Comparison of ENCODE assay signal across 1 cellular context in the genomic region with DNA sequence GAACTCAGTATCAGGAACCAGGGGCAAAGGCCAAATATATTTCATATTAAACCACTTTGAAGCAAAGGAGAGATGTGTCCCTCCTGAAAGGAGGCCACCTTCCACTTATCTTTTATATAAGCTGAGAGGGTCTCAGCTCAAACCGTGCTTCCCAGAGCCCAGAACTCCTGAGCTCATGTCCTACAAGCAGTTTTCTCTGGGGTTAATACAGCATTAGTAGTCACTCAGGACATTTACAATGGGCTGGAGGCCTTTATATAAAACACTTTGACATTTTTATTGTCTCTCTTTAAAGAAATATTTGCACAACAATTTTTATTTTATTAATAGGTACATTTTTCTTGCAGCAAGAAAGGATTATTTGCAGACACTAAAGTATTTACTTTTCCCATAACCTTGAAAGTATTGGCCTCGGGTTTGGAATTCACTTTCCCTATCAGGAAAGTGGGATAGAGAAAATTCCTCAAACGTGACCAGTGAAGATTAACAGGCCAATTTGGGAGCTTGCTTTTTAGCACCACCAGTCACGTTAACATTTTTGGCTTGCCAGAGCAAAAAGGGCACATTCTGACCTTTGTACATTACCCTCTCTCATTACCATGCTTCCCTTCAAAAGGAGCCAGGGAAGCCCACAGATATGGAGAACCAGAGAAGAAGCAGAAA.
TF ChIP-seq lines count a peak whose summit lies in the region.

No MANE protein-coding gene starts in this region.

TF ChIP-seq in HepG2, 621 proteins besides CTCF, POLR2A, EP300 and RAD21 (continued from another document and continues in another):
- TF ChIP-seq SIX1 (CRISPR knock-in tag; IDR thresholded peaks at IDR 0.05; ENCODE audit: borderline replicate concordance) (0 out of 2 replicates have a peak, but pooled peaks have one; percentile 12), ZNF460 (CRISPR knock-in tag; IDR thresholded peaks at IDR 0.05; ENCODE audit: borderline replicate concordance) (no peak), MXD1 (CRISPR knock-in tag; IDR thresholded peaks at IDR 0.05) (no peak), CEBPB (IDR thresholded peaks at IDR 0.05; ENCODE audit: borderline replicate concordance, low read depth, low read length) (no peak), NR2F6 (IDR thresholded peaks at IDR 0.05) (peak; percentile 58), NR2F6 (CRISPR knock-in tag; IDR thresholded peaks at IDR 0.05) (peak; percentile 70; the same call in 1 of the 2 replicates), AGO2 (optimal IDR thresholded peaks at IDR 0.05; ENCODE audit: low read depth, low read length) (no peak), RARA (CRISPR knock-in tag; IDR thresholded peaks at IDR 0.05) (peak; percentile 56), HES4 (CRISPR knock-in tag; IDR thresholded peaks at IDR 0.05; ENCODE audit: borderline replicate concordance) (no peak), ZFP36 (IDR thresholded peaks at IDR 0.05; ENCODE audit: borderline replicate concordance, low read depth, low read length, partially characterized antibody) (no peak), HIVEP1 (CRISPR knock-in tag; IDR thresholded peaks at IDR 0.05) (no peak), ZSCAN5A (CRISPR knock-in tag; IDR thresholded peaks at IDR 0.05; ENCODE audit: borderline replicate concordance) (no peak), RCOR2 (CRISPR knock-in tag; IDR thresholded peaks at IDR 0.05) (peak; percentile 30; the same call in 1 of the 2 replicates), SMAD3 (CRISPR knock-in tag; IDR thresholded peaks at IDR 0.05) (no peak), IRF2 (CRISPR knock-in tag; IDR thresholded peaks at IDR 0.05) (peak; percentile 43; the same call in 1 of the 2 replicates), ZNF563 (CRISPR knock-in tag; IDR thresholded peaks at IDR 0.05) (no peak), ZNF235 (CRISPR knock-in tag; IDR thresholded peaks at IDR 0.05; ENCODE audit: borderline replicate concordance) (no peak), SMARCC2 (IDR thresholded peaks at IDR 0.05) (no peak), TRIM24 (CRISPR knock-in tag; IDR thresholded peaks at IDR 0.05) (no peak), ZNF607 (CRISPR knock-in tag; IDR thresholded peaks at IDR 0.05; ENCODE audit: borderline replicate concordance) (no peak), PRDM15 (CRISPR knock-in tag; IDR thresholded peaks at IDR 0.05) (no peak), ZBTB3 (CRISPR knock-in tag; IDR thresholded peaks at IDR 0.05; ENCODE audit: borderline replicate concordance, low read depth) (no peak), SKI (IDR thresholded peaks at IDR 0.05; ENCODE audit: partially characterized antibody) (no peak), SPEN (CRISPR knock-in tag; IDR thresholded peaks at IDR 0.05; ENCODE audit: low read depth) (no peak), ERF (CRISPR knock-in tag; IDR thresholded peaks at IDR 0.05) (no peak), ZNF772 (CRISPR knock-in tag; IDR thresholded peaks at IDR 0.05) (no peak), ZNF138 (CRISPR knock-in tag; IDR thresholded peaks at IDR 0.05; ENCODE audit: low read depth) (no peak), ZNF83 (CRISPR knock-in tag; IDR thresholded peaks at IDR 0.05; ENCODE audit: borderline replicate concordance) (no peak), ISL2 (CRISPR knock-in tag; IDR thresholded peaks at IDR 0.05) (peak; percentile 80), FOXJ3 (CRISPR knock-in tag; IDR thresholded peaks at IDR 0.05; ENCODE audit: borderline replicate concordance) (peak; percentile 35; the same call in 1 of the 2 replicates), TCF7 (IDR thresholded peaks at IDR 0.05; ENCODE audit: low read depth) (no peak), FOSL2 (CRISPR knock-in tag; IDR thresholded peaks at IDR 0.05) (no peak), HNF4A (CRISPR knock-in tag; IDR thresholded peaks at IDR 0.05) (peak; percentile 90), ZFP82 (CRISPR knock-in tag; IDR thresholded peaks at IDR 0.05; ENCODE audit: borderline replicate concordance) (no peak), CENPX (CRISPR knock-in tag; IDR thresholded peaks at IDR 0.05) (no peak), CAMTA2 (CRISPR knock-in tag; IDR thresholded peaks at IDR 0.05; ENCODE audit: borderline replicate concordance) (no peak), ZNF382 (CRISPR knock-in tag; IDR thresholded peaks at IDR 0.05; ENCODE audit: borderline replicate concordance) (no peak), ZNF546 (CRISPR knock-in tag; conservative IDR thresholded peaks at IDR 0.05) (no peak), POGZ (CRISPR knock-in tag; IDR thresholded peaks at IDR 0.05) (0 out of 2 replicates have a peak, but pooled peaks have one; percentile 31), ELK4 (CRISPR knock-in tag; IDR thresholded peaks at IDR 0.05; ENCODE audit: borderline replicate concordance) (no peak), KMT2A (CRISPR knock-in tag; IDR thresholded peaks at IDR 0.05) (no peak), ZNF12 (CRISPR knock-in tag; IDR thresholded peaks at IDR 0.05) (no peak), ZNF121 (CRISPR knock-in tag; IDR thresholded peaks at IDR 0.05) (no peak)
- TF ChIP-seq, protein P1, sequence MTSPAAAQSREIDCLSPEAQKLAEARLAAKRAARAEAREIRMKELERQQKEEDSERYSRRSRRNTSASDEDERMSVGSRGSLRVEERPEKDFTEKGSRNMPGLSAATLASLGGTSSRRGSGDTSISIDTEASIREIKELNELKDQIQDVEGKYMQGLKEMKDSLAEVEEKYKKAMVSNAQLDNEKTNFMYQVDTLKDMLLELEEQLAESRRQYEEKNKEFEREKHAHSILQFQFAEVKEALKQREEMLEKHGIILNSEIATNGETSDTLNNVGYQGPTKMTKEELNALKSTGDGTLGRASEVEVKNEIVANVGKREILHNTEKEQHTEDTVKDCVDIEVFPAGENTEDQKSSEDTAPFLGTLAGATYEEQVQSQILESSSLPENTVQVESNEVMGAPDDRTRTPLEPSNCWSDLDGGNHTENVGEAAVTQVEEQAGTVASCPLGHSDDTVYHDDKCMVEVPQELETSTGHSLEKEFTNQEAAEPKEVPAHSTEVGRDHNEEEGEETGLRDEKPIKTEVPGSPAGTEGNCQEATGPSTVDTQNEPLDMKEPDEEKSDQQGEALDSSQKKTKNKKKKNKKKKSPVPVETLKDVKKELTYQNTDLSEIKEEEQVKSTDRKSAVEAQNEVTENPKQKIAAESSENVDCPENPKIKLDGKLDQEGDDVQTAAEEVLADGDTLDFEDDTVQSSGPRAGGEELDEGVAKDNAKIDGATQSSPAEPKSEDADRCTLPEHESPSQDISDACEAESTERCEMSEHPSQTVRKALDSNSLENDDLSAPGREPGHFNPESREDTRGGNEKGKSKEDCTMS (CRISPR knock-in tag; conservative IDR thresholded peaks at IDR 0.05): no peak
- TF ChIP-seq, protein P2, sequence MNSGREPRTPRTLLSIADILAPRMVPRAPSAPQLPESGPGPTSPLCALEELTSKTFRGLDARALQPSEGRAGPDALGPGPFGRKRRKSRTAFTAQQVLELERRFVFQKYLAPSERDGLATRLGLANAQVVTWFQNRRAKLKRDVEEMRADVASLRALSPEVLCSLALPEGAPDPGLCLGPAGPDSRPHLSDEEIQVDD (CRISPR knock-in tag; IDR thresholded peaks at IDR 0.05; ENCODE audit: borderline replicate concordance): no peak
- TF ChIP-seq, protein P3, sequence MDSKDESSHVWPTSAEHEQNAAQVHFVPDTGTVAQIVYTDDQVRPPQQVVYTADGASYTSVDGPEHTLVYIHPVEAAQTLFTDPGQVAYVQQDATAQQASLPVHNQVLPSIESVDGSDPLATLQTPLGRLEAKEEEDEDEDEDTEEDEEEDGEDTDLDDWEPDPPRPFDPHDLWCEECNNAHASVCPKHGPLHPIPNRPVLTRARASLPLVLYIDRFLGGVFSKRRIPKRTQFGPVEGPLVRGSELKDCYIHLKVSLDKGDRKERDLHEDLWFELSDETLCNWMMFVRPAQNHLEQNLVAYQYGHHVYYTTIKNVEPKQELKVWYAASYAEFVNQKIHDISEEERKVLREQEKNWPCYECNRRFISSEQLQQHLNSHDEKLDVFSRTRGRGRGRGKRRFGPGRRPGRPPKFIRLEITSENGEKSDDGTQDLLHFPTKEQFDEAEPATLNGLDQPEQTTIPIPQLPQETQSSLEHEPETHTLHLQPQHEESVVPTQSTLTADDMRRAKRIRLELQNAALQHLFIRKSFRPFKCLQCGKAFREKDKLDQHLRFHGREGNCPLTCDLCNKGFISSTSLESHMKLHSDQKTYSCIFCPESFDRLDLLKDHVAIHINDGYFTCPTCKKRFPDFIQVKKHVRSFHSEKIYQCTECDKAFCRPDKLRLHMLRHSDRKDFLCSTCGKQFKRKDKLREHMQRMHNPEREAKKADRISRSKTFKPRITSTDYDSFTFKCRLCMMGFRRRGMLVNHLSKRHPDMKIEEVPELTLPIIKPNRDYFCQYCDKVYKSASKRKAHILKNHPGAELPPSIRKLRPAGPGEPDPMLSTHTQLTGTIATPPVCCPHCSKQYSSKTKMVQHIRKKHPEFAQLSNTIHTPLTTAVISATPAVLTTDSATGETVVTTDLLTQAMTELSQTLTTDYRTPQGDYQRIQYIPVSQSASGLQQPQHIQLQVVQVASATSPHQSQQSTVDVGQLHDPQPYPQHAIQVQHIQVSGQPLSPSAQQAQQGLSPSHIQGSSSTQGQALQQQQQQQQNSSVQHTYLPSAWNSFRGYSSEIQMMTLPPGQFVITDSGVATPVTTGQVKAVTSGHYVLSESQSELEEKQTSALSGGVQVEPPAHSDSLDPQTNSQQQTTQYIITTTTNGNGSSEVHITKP (CRISPR knock-in tag; IDR thresholded peaks at IDR 0.05; ENCODE audit: low read depth): no peak
- TF ChIP-seq, protein P4, sequence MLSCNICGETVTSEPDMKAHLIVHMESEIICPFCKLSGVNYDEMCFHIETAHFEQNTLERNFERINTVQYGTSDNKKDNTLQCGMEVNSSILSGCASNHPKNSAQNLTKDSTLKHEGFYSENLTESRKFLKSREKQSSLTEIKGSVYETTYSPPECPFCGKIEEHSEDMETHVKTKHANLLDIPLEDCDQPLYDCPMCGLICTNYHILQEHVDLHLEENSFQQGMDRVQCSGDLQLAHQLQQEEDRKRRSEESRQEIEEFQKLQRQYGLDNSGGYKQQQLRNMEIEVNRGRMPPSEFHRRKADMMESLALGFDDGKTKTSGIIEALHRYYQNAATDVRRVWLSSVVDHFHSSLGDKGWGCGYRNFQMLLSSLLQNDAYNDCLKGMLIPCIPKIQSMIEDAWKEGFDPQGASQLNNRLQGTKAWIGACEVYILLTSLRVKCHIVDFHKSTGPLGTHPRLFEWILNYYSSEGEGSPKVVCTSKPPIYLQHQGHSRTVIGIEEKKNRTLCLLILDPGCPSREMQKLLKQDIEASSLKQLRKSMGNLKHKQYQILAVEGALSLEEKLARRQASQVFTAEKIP (CRISPR knock-in tag; IDR thresholded peaks at IDR 0.05; ENCODE audit: borderline replicate concordance): no peak
- TF ChIP-seq, protein P5, sequence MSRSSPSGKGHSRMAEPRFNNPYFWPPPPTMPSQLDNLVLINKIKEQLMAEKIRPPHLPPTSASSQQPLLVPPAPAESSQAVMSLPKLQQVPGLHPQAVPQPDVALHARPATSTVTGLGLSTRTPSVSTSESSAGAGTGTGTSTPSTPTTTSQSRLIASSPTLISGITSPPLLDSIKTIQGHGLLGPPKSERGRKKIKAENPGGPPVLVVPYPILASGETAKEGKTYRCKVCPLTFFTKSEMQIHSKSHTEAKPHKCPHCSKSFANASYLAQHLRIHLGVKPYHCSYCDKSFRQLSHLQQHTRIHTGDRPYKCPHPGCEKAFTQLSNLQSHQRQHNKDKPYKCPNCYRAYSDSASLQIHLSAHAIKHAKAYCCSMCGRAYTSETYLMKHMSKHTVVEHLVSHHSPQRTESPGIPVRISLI (CRISPR knock-in tag; IDR thresholded peaks at IDR 0.05; ENCODE audit: borderline replicate concordance): no peak
